Comparison of ENCODE assay signal across 11 cellular contexts in the genomic region with DNA sequence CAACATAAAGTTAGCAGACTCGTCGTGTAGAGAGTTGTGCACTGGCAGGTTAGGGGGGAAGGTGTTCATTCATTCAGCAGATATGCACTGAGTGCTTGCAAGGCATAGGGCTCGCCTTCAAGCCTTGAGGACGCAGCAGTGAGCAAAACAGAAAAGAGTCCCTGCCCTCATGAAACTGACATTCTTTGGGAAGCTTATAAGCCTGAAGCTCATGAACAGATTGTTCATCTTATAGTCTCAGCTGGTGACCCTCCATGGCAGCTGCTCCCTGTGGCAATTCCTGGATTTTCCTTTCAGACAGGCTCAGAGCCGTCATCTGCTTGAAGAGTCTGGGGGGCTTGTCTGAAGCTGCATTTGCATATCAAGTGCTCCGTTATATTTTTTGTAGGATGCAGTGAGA.
A peak's percentile ranks its signal among the peaks of the same experiment; 100 is the strongest.
DNase-seq lines count a peak whose midpoint lies in the region; ATAC-seq and TF ChIP-seq lines count a peak whose summit lies in the region.
"Had no signal": no experiment of that assay in that cellular context is flagged by ENCODE, and none has a peak within 500 bp of the region (broad histone marks: within the 10 kb centered on the region; RNA-seq: fewer than 3 reads in every experiment).

No MANE protein-coding gene starts in this region.

- POLR2A ChIA-PET in CD4-positive, alpha-beta T cell (lab: Charles Lee): interaction anchor here (0.5 to 13.5 kb wide), 6 partner anchors 8 to 259 kb away, joined by 3 to 124 read pairs (median 5); a partner anchor contains a TSS
- POLR2A ChIA-PET in HEK293 (lab: Yijun Ruan, JAX): no interaction called here
- POLR2A ChIA-PET in activated naive CD8-positive, alpha-beta T cell treated with anti-CD3 and anti-CD28 coated beads, Interleukin-2, amount 10 ng/mL, durations not matched to agents 7 days and 5 days (lab: Charles Lee): interaction anchor here (1.3 kb wide), 1 partner anchor 226 kb away, joined by 4 read pairs; a partner anchor contains a TSS

- no peaks in the 10 kb centered on the region for H3K27me3 ChIP-seq in CD4-positive, alpha-beta T cell (ENCODE audit: control insufficient read depth, insufficient read depth, low read length)

- H3K4me1 Mint-ChIP-seq in CD4-positive, alpha-beta T cell (ENCODE audit: low read depth): peaks cover 89% of the 10 kb centered on the region
- H3K4me1 Mint-ChIP-seq in activated naive CD8-positive, alpha-beta T cell treated with anti-CD3 and anti-CD28 coated beads, Interleukin-2, amount 10 ng/mL, durations not matched to agents 7 days and 5 days: peaks cover 73% of the 10 kb centered on the region
- H3K4me1 Mint-ChIP-seq in naive B cell: peaks cover 44 to 49% (median 48%) of the 10 kb centered on the region in 3 donors

- no peak for ATAC-seq in CD4-positive, alpha-beta T cell (ENCODE audit: poor library complexity)
- no peak for ATAC-seq in activated naive CD8-positive, alpha-beta T cell treated with anti-CD3 and anti-CD28 coated beads, Interleukin-2, amount 10 ng/mL, durations not matched to agents 7 days and 5 days (ENCODE audit: low read depth)
- ATAC-seq in naive B cell (ENCODE audit: low read depth in 2 of 2): no peak

- H3K27ac Mint-ChIP-seq in CD4-positive, alpha-beta T cell: peak overlapping the region; percentile 84
- H3K27ac Mint-ChIP-seq in activated naive CD8-positive, alpha-beta T cell treated with anti-CD3 and anti-CD28 coated beads, Interleukin-2, amount 10 ng/mL, durations not matched to agents 7 days and 5 days: peak overlapping the region; percentile 91
- H3K27ac Mint-ChIP-seq in naive B cell: peak overlapping the region in 5 of 6 donors; percentile 28 to 99 (median 71)

- H3K4me3 ChIP-seq in HEK293 (ENCODE audit: low read depth, low read length): no peak overlapping the region
- H3K4me3 ChIP-seq: lower lobe of right lung had no signal

- peak overlapping the region; percentile 87 for H3K4me3 Mint-ChIP-seq in CD4-positive, alpha-beta T cell
- peak overlapping the region; percentile 90 for H3K4me3 Mint-ChIP-seq in activated naive CD8-positive, alpha-beta T cell treated with anti-CD3 and anti-CD28 coated beads, Interleukin-2, amount 10 ng/mL, durations not matched to agents 7 days and 5 days
- peak overlapping the region in 3 of 8 donors; percentile 6 to 88 (median 61) for H3K4me3 Mint-ChIP-seq in naive B cell

- H3K36me3 Mint-ChIP-seq in CD4-positive, alpha-beta T cell (ENCODE audit: low read depth): peaks cover 91% of the 10 kb centered on the region
- H3K36me3 Mint-ChIP-seq in activated naive CD8-positive, alpha-beta T cell treated with anti-CD3 and anti-CD28 coated beads, Interleukin-2, amount 10 ng/mL, durations not matched to agents 7 days and 5 days: peaks cover 32% of the 10 kb centered on the region
- no peaks in the 10 kb centered on the region for H3K36me3 Mint-ChIP-seq in naive B cell
- H3K36me3 Mint-ChIP-seq: IgD-negative memory B cell had no signal

- no peaks in the 10 kb centered on the region for H3K9me3 ChIP-seq in CD4-positive, alpha-beta T cell (ENCODE audit: control insufficient read depth, low read length)
- no peaks in the 10 kb centered on the region for H3K9me3 ChIP-seq in HEK293 (ENCODE audit: control insufficient read depth, insufficient read depth, low read depth, low read length)
- H3K9me3 ChIP-seq: lower lobe of right lung had no signal

- no peak for DNase-seq in CD4-positive, alpha-beta T cell
- DNase-seq in activated naive CD8-positive, alpha-beta T cell treated with anti-CD3 and anti-CD28 coated beads, Interleukin-2, amount 10 ng/mL, durations not matched to agents 7 days and 5 days: no peak
- DNase-seq in naive B cell (no peak), T-helper 9 cell (no peak), kidney glomerular epithelial cell (lab: John Stamatoyannopoulos, UW) (no peak), NCI-H2107 (lab: John Stamatoyannopoulos, UW) (no peak), hepatic stellate cell (ENCODE audit: low spot score) (no peak)
- DNase-seq: activated CD4-positive, alpha-beta T cell treated with anti-CD3 and anti-CD28 coated beads, Interleukin-2, amount 50 U/mL, for 48 hours; lower lobe of right lung had no signal

- H3K4me1 ChIP-seq in HEK293 (ENCODE audit: control insufficient read depth, insufficient read depth, low read length): peaks cover 22% of the 10 kb centered on the region

- intact Hi-C loops in CD4-positive, alpha-beta T cell (cut with DNase I, micrococcal nuclease): no loop called here

- CTCF ChIA-PET in CD4-positive, alpha-beta T cell (lab: Charles Lee): interaction anchor here (0.6 to 2.8 kb wide), 5 partner anchors 8 to 216 kb away, joined by 3 to 13 read pairs (median 6); no protein-coding TSS in a partner anchor
- CTCF ChIA-PET in HEK293 (lab: Yijun Ruan, JAX): interaction anchor here (0.6 to 1.8 kb wide), 11 partner anchors 8 to 368 kb away, joined by 3 to 5 read pairs (median 4); no protein-coding TSS in a partner anchor

- TF ChIP-seq CTCF in CD4-positive, alpha-beta T cell (IDR thresholded peaks at IDR 0.05): no peak
- TF ChIP-seq CTCF in HEK293 (tag by site-specific recombination; IDR thresholded peaks at IDR 0.05): no peak

- no peaks in the 10 kb centered on the region for H3K36me3 ChIP-seq in HEK293 (ENCODE audit: control insufficient read depth in 2 of 2, insufficient read depth in 1 of 2, low read length in 2 of 2)
- H3K36me3 ChIP-seq: lower lobe of right lung had no signal

- H3K9me3 Mint-ChIP-seq in CD4-positive, alpha-beta T cell: peaks cover 2% of the 10 kb centered on the region
- no peaks in the 10 kb centered on the region for H3K9me3 Mint-ChIP-seq in activated naive CD8-positive, alpha-beta T cell treated with anti-CD3 and anti-CD28 coated beads, Interleukin-2, amount 10 ng/mL, durations not matched to agents 7 days and 5 days
- H3K9me3 Mint-ChIP-seq in naive B cell: peaks cover 0 to 2% (median 0%) of the 10 kb centered on the region in 7 donors
- H3K9me3 Mint-ChIP-seq: IgD-negative memory B cell had no signal

- peak overlapping the region; percentile 97 for H3K27ac ChIP-seq in CD4-positive, alpha-beta T cell (ENCODE audit: low read depth, low read length)
- H3K27ac ChIP-seq in HEK293 (ENCODE audit: extremely low read depth, low read depth, low read length): peak overlapping the region; percentile 19; the same call in 1 of the 2 replicates

- H3K27me3 Mint-ChIP-seq in CD4-positive, alpha-beta T cell: no peaks in the 10 kb centered on the region
- no peaks in the 10 kb centered on the region for H3K27me3 Mint-ChIP-seq in activated naive CD8-positive, alpha-beta T cell treated with anti-CD3 and anti-CD28 coated beads, Interleukin-2, amount 10 ng/mL, durations not matched to agents 7 days and 5 days
- H3K27me3 Mint-ChIP-seq in naive B cell: no peaks in the 10 kb centered on the region
- H3K27me3 Mint-ChIP-seq: IgD-negative memory B cell had no signal

TF ChIP-seq in HEK293, 187 proteins besides CTCF, POLR2A, EP300 and RAD21:
- TF ChIP-seq ZNF202 (tag by site-specific recombination; IDR thresholded peaks at IDR 0.05; ENCODE audit: borderline replicate concordance): no peak
- TF ChIP-seq, protein P1, sequence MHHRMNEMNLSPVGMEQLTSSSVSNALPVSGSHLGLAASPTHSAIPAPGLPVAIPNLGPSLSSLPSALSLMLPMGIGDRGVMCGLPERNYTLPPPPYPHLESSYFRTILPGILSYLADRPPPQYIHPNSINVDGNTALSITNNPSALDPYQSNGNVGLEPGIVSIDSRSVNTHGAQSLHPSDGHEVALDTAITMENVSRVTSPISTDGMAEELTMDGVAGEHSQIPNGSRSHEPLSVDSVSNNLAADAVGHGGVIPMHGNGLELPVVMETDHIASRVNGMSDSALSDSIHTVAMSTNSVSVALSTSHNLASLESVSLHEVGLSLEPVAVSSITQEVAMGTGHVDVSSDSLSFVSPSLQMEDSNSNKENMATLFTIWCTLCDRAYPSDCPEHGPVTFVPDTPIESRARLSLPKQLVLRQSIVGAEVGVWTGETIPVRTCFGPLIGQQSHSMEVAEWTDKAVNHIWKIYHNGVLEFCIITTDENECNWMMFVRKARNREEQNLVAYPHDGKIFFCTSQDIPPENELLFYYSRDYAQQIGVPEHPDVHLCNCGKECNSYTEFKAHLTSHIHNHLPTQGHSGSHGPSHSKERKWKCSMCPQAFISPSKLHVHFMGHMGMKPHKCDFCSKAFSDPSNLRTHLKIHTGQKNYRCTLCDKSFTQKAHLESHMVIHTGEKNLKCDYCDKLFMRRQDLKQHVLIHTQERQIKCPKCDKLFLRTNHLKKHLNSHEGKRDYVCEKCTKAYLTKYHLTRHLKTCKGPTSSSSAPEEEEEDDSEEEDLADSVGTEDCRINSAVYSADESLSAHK (tag by site-specific recombination; IDR thresholded peaks at IDR 0.05): peak; percentile 49; the same call in 1 of the 2 replicates
